In genomic region chr22:47120399-47120798, GRCh38 we compare ENCODE assay signal across 31 cellular contexts.
"Had no signal": no experiment of that assay in that cellular context is flagged by ENCODE, and none has a peak within 500 bp of the region (broad histone marks: within the 10 kb centered on the region; RNA-seq: fewer than 3 reads in every experiment).

No MANE protein-coding gene starts in this region.

- H3K4me3 Mint-ChIP-seq: activated CD4-positive, alpha-beta T cell treated with anti-CD3 and anti-CD28 coated beads, Interleukin-2, amount 10 ng/mL, durations not matched to agents 24 days and 14 days; activated CD8-positive, alpha-beta T cell treated with anti-CD3 and anti-CD28 coated beads for 36 hours; activated naive CD4-positive, alpha-beta T cell treated with anti-CD3 and anti-CD28 coated beads, Interleukin-2, amount 50 U/mL, for 24 hours; activated naive CD8-positive, alpha-beta T cell treated with anti-CD3 and anti-CD28 coated beads, Interleukin-2, amount 10 ng/mL, durations not matched to agents 7 days and 5 days; activated T-cell treated with anti-CD3 and anti-CD28 coated beads, Interleukin-2, amount 50 U/mL, for 72 hours had no signal

- H3K27ac ChIP-seq: ascending aorta, cardiac muscle cell, Peyer's patch had no signal

- H3K9me3 ChIP-seq: ascending aorta, Peyer's patch had no signal

- H3K27ac Mint-ChIP-seq: activated CD4-positive, alpha-beta T cell treated with anti-CD3 and anti-CD28 coated beads, Interleukin-2, amount 10 ng/mL, durations not matched to agents 24 days and 14 days; activated CD8-positive, alpha-beta T cell treated with anti-CD3 and anti-CD28 coated beads for 36 hours; activated naive CD4-positive, alpha-beta T cell treated with anti-CD3 and anti-CD28 coated beads, Interleukin-2, amount 50 U/mL, for 24 hours; activated naive CD8-positive, alpha-beta T cell treated with anti-CD3 and anti-CD28 coated beads, Interleukin-2, amount 10 ng/mL, durations not matched to agents 7 days and 5 days; activated T-helper 2 cell treated with anti-CD3 and anti-CD28 coated beads, Interferon-gamma antibody, Interleukin-2, Interleukin-4, amounts not matched to agents 10 μg/mL and 5 μg/mL and 100 μg/mL, durations not matched to agents 14 hours and 24 hours and 36 hours had no signal

- H3K9me3 Mint-ChIP-seq: activated CD4-positive, alpha-beta T cell treated with anti-CD3 and anti-CD28 coated beads, Interleukin-2, amount 10 ng/mL, durations not matched to agents 24 days and 14 days; activated CD8-positive, alpha-beta T cell treated with anti-CD3 and anti-CD28 coated beads for 36 hours; activated naive CD4-positive, alpha-beta T cell treated with anti-CD3 and anti-CD28 coated beads, Interleukin-2, amount 50 U/mL, for 24 hours; activated naive CD8-positive, alpha-beta T cell treated with anti-CD3 and anti-CD28 coated beads, Interleukin-2, amount 10 ng/mL, durations not matched to agents 7 days and 5 days; activated T-cell treated with anti-CD3 and anti-CD28 coated beads, Interleukin-2, amount 50 U/mL, for 72 hours; activated T-helper 2 cell treated with anti-CD3 and anti-CD28 coated beads, Interferon-gamma antibody, Interleukin-2, Interleukin-4, amounts not matched to agents 10 μg/mL and 5 μg/mL and 100 μg/mL, durations not matched to agents 14 hours and 24 hours and 36 hours had no signal

- H3K4me3 ChIP-seq: ascending aorta, cardiac muscle cell, K562, Peyer's patch had no signal

- H3K27me3 Mint-ChIP-seq: activated CD4-positive, alpha-beta T cell treated with anti-CD3 and anti-CD28 coated beads, Interleukin-2, amount 10 ng/mL, durations not matched to agents 24 days and 14 days; activated CD8-positive, alpha-beta T cell treated with anti-CD3 and anti-CD28 coated beads for 36 hours; activated naive CD4-positive, alpha-beta T cell treated with anti-CD3 and anti-CD28 coated beads, Interleukin-2, amount 50 U/mL, for 24 hours; activated naive CD8-positive, alpha-beta T cell treated with anti-CD3 and anti-CD28 coated beads, Interleukin-2, amount 10 ng/mL, durations not matched to agents 7 days and 5 days had no signal

- H3K4me1 Mint-ChIP-seq: activated CD4-positive, alpha-beta T cell treated with anti-CD3 and anti-CD28 coated beads, Interleukin-2, amount 10 ng/mL, durations not matched to agents 24 days and 14 days; activated naive CD4-positive, alpha-beta T cell treated with anti-CD3 and anti-CD28 coated beads, Interleukin-2, amount 50 U/mL, for 24 hours had no signal

- DNase-seq: activated CD4-positive, alpha-beta T cell treated with anti-CD3 and anti-CD28 coated beads, Interleukin-2, amount 10 ng/mL, durations not matched to agents 24 days and 14 days; activated CD4-positive, alpha-beta T cell treated with anti-CD3 and anti-CD28 coated beads, Interleukin-2, amount 50 U/mL, for 4 hours; activated CD8-positive, alpha-beta T cell treated with anti-CD3 and anti-CD28 coated beads for 36 hours; activated gamma-delta T cell; activated naive CD4-positive, alpha-beta T cell treated with Interleukin-2 at 50 U/mL for 16 hours; activated naive CD8-positive, alpha-beta T cell treated with anti-CD3 and anti-CD28 coated beads, Interleukin-2, amount 10 ng/mL, durations not matched to agents 7 days and 5 days; activated T-cell treated with anti-CD3 and anti-CD28 coated beads, Interleukin-2, amount 50 U/mL, for 1 hour; activated T-cell treated with anti-CD3 and anti-CD28 coated beads, Interleukin-2, amount 50 U/mL, for 72 hours; NCI-H1092 treated with DMSO at 0.1 percent for 48 hours; NCI-H1417; NCI-H146; NCI-H187; NCI-H2029 treated with DMSO at 0.1 percent for 48 hours; NCI-H2107; NCI-H2171; NCI-H510A; NCI-H526; NCI-H748 treated with DMSO at 0.1 percent for 48 hours; NK-92 treated with Interleukin-12 subunit alpha and Interleukin-12 subunit beta, amount 100 ng/mL, for 24 hours; PC-3; Peyer's patch; RPMI8226; SIG-M5; SW 1271; T-helper 1 cell; T1000 had no signal

- H3K36me3 ChIP-seq: ascending aorta, cardiac muscle cell, Peyer's patch had no signal

- ATAC-seq: activated CD8-positive, alpha-beta T cell treated with anti-CD3 and anti-CD28 coated beads for 36 hours; activated T-cell treated with anti-CD3 and anti-CD28 coated beads, Interleukin-2, amount 50 U/mL, for 72 hours; K562; PC-3 had no signal

- H3K27me3 ChIP-seq: ascending aorta, cardiac muscle cell, Peyer's patch had no signal

- H3K4me1 ChIP-seq: ascending aorta, Peyer's patch had no signal
